26 cellular contexts compared by ENCODE assay signal in genomic region chr1:10713614-10714013, GRCh38.
DNase-seq lines count a peak whose midpoint lies in the region; ATAC-seq, FAIRE-seq and TF ChIP-seq lines count a peak whose summit lies in the region.
"Had no signal": no experiment of that assay in that cellular context is flagged by ENCODE, and none has a peak within 500 bp of the region (broad histone marks: within the 10 kb centered on the region; RNA-seq: fewer than 3 reads in every experiment).

No MANE protein-coding gene starts in this region.

- TF ChIP-seq POLR2A in body of pancreas (IDR thresholded peaks at IDR 0.05): no peak

- H3K27me3 Mint-ChIP-seq in MCF 10A (ENCODE audit: insufficient read depth, unreplicated experiment): no peaks in the 10 kb centered on the region

- H3K36me3 ChIP-seq in body of pancreas (replicated peaks in 1 of 2; ENCODE audit: insufficient read depth in 1 of 2, low read depth in 2 of 2) (no peaks in the 10 kb centered on the region), kidney (ENCODE audit: control insufficient read depth in 1 of 2, insufficient read depth in 2 of 2, low read length in 2 of 2) (no peaks in the 10 kb centered on the region), rectal smooth muscle tissue (ENCODE audit: control insufficient read depth, insufficient read depth, low read length) (no peaks in the 10 kb centered on the region), lower lobe of right lung (no peaks in the 10 kb centered on the region)
- H3K36me3 ChIP-seq: SJSA1 had no signal

- H3K27ac Mint-ChIP-seq in MCF 10A (ENCODE audit: low read depth, unreplicated experiment): no peak overlapping the region
- H3K27ac Mint-ChIP-seq: CD8-positive, alpha-beta T cell had no signal

- H3K4me1 Mint-ChIP-seq in MCF 10A (ENCODE audit: insufficient read depth, unreplicated experiment): no peaks in the 10 kb centered on the region

- no peak overlapping the region for H3K9ac ChIP-seq in kidney (ENCODE audit: low read length in 2 of 2)
- no peak overlapping the region for H3K9ac ChIP-seq in rectal smooth muscle tissue (ENCODE audit: low read length)

- POLR2A ChIA-PET in MCF 10A (lab: Yijun Ruan, JAX): interaction anchor here (0.8 kb wide), 1 partner anchor 111 kb away, joined by 3 read pairs; no protein-coding TSS in a partner anchor

- DNase-seq in body of pancreas (no peak), kidney (no peak), NCI-H446 (lab: John Stamatoyannopoulos, UW) (no peak), lower lobe of right lung (no peak), MCF 10A (ENCODE audit: unreplicated experiment) (no peak)
- no peak for DNase-seq in activated CD4-positive, alpha-beta T cell treated with anti-CD3 and anti-CD28 coated beads for 48 hours
- DNase-seq: C1 segment of cervical spinal cord; Caco-2; CD8-positive, alpha-beta T cell; DMS 273 treated with DMSO at 0.1 percent for 48 hours; DMS79; EL; GDM1; GOT3; NCI-H1436 treated with DMSO at 0.1 percent for 48 hours; NCI-H187 treated with DMSO at 0.1 percent for 48 hours; NCI-H2171 treated with DMSO at 0.1 percent for 48 hours; NCI-H524 treated with DMSO at 0.1 percent for 48 hours; NCI-H774; PC-3 had no signal

- peak overlapping the region; percentile 73 for H3K27ac ChIP-seq in C4-2B
- peak overlapping the region in 3 of 4 donors; percentile 73 to 77 (median 77) for H3K27ac ChIP-seq in body of pancreas
- peak overlapping the region; percentile 49 to 81 for H3K27ac ChIP-seq in kidney (ENCODE audit: low read depth in 2 of 2, low read length in 2 of 2)
- H3K27ac ChIP-seq in rectal smooth muscle tissue (ENCODE audit: low read depth, low read length): peak overlapping the region; percentile 25
- no peak overlapping the region for H3K27ac ChIP-seq in lower lobe of right lung
- H3K27ac ChIP-seq: A549, SJSA1 had no signal

- intact Hi-C loops in body of pancreas (cut with DNase I): no loop called here
- intact Hi-C loops in kidney (cut with DNase I): no loop called here
- intact Hi-C loops in lower lobe of right lung (cut with DNase I): no loop called here
- intact Hi-C loops in MCF 10A (cut with micrococcal nuclease): no loop called here

- H3K4me3 ChIP-seq in body of pancreas: no peak overlapping the region
- H3K4me3 ChIP-seq in kidney (ENCODE audit: low read length in 2 of 2): no peak overlapping the region
- H3K4me3 ChIP-seq in rectal smooth muscle tissue (ENCODE audit: low read length): no peak overlapping the region
- no peak overlapping the region for H3K4me3 ChIP-seq in lower lobe of right lung
- H3K4me3 ChIP-seq: A549, GM12878, SJSA1 had no signal

- no TSS peak for BruUV-seq in MCF 10A (replicated peaks; lab: Mats Ljungman, UMichigan)

- H3K9me3 Mint-ChIP-seq in MCF 10A (ENCODE audit: unreplicated experiment): no peaks in the 10 kb centered on the region
- H3K9me3 Mint-ChIP-seq: CD8-positive, alpha-beta T cell had no signal

- ATAC-seq in body of pancreas (no peak), lower lobe of right lung (no peak)
- ATAC-seq: A549; CD8-positive, alpha-beta T cell; GM12878; HCT116; PC-3 had no signal

- no peak for FAIRE-seq in kidney (lab: Jason Lieb, UNC)
- FAIRE-seq: A549, GM12878 had no signal

- TF ChIP-seq CTCF in C4-2B (conservative IDR thresholded peaks at IDR 0.05): no peak
- TF ChIP-seq CTCF in body of pancreas (IDR thresholded peaks at IDR 0.05): no peak
- no peak for TF ChIP-seq CTCF in kidney (IDR thresholded peaks at IDR 0.05; ENCODE audit: borderline replicate concordance, extremely low read depth, insufficient read depth)
- no peak for TF ChIP-seq CTCF in lower lobe of right lung (IDR thresholded peaks at IDR 0.05)
- no peak for TF ChIP-seq CTCF in MCF 10A (IDR thresholded peaks at IDR 0.05; ENCODE audit: unreplicated experiment)

- no peak overlapping the region for H3K4me3 Mint-ChIP-seq in MCF 10A (ENCODE audit: unreplicated experiment)
- H3K4me3 Mint-ChIP-seq: CD8-positive, alpha-beta T cell had no signal

- H3K4me1 ChIP-seq in body of pancreas: peaks cover 41% of the 10 kb centered on the region
- H3K4me1 ChIP-seq in kidney (ENCODE audit: control insufficient read depth in 1 of 2, insufficient read depth in 1 of 2, low read depth in 1 of 2, low read length in 2 of 2): peaks cover 4 to 19% of the 10 kb centered on the region in 2 donors
- H3K4me1 ChIP-seq in rectal smooth muscle tissue (ENCODE audit: control insufficient read depth, insufficient read depth, low read length): peaks cover 9% of the 10 kb centered on the region
- peaks cover 60% of the 10 kb centered on the region for H3K4me1 ChIP-seq in lower lobe of right lung
- H3K4me1 ChIP-seq: Caco-2, SJSA1 had no signal

- H3K9me3 ChIP-seq in body of pancreas (no peaks in the 10 kb centered on the region), kidney (ENCODE audit: control insufficient read depth in 1 of 2, low read length in 2 of 2) (no peaks in the 10 kb centered on the region), lower lobe of right lung (no peaks in the 10 kb centered on the region)
- H3K9me3 ChIP-seq: A549, Caco-2, SJSA1 had no signal

- H3K27me3 ChIP-seq in body of pancreas: no peaks in the 10 kb centered on the region
- H3K27me3 ChIP-seq in rectal smooth muscle tissue (ENCODE audit: control insufficient read depth, insufficient read depth, low read length): no peaks in the 10 kb centered on the region
- H3K27me3 ChIP-seq in lower lobe of right lung (ENCODE audit: low read depth): no peaks in the 10 kb centered on the region

- peaks cover 6% of the 10 kb centered on the region for H3K36me3 Mint-ChIP-seq in MCF 10A (ENCODE audit: insufficient read depth, unreplicated experiment)
- H3K36me3 Mint-ChIP-seq: CD8-positive, alpha-beta T cell had no signal

- CTCF ChIA-PET in MCF 10A (lab: Yijun Ruan, JAX): no interaction called here

- 86% methylated on average over 7 of the region's 7 CpGs for WGBS in body of pancreas, 2 donors
